Comparison of ENCODE assay signal across 23 cellular contexts in the genomic region with DNA sequence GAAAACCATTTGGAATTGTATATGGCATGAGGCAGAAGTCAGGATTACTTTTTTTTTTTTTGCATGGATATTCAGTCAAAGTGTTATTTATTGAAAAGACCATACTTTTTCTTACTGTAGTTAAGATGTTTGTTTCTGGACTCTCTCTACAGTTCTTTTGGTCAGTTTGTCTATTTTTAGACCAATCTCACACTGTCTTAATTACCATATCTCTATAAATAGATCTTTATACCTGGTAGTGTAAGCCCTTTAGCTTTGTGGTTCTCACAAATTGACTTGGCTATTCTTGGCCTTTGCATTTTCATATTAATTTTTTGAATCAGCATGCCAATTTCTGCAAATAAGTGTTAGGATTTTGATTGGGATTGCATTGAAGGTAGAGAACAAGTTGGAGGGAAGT.
"Had no signal": no experiment of that assay in that cellular context is flagged by ENCODE, and none has a peak within 500 bp of the region (broad histone marks: within the 10 kb centered on the region; RNA-seq: fewer than 3 reads in every experiment).

No MANE protein-coding gene starts in this region.

- H3K4me3 ChIP-seq: coronary artery, esophagus squamous epithelium, gastrocnemius medialis, heart right ventricle, left ventricle myocardium inferior, lower lobe of right lung, mucosa of descending colon had no signal

- H3K36me3 ChIP-seq: esophagus squamous epithelium, gastrocnemius medialis, heart right ventricle, left ventricle myocardium inferior, lower lobe of right lung had no signal

- H3K27me3 ChIP-seq: esophagus squamous epithelium, gastrocnemius medialis, heart right ventricle had no signal

- H3K4me1 ChIP-seq: esophagus squamous epithelium, lower lobe of right lung had no signal

- H3K27ac ChIP-seq: coronary artery, epithelial cell of prostate, esophagus squamous epithelium, gastrocnemius medialis, heart right ventricle, left ventricle myocardium inferior, lower lobe of right lung had no signal

- DNase-seq: effector CD8-positive, alpha-beta T cell; effector memory CD8-positive, alpha-beta T cell; endodermal cell; erythroblast; esophagus squamous epithelium; foreskin melanocyte; gastrocnemius medialis; glutamatergic neuron; head of caudate nucleus; heart right ventricle; hippocampal formation; kidney; kidney glomerular epithelial cell; left colon; left ventricle myocardium inferior; lower lobe of right lung; mesenchymal stem cell; mucosa of descending colon; naive thymus-derived CD4-positive, alpha-beta T cell had no signal

- ATAC-seq: effector memory CD8-positive, alpha-beta T cell; esophagus mucosa; gastrocnemius medialis; left colon; left lobe of liver; lower lobe of right lung; mucosa of descending colon; naive thymus-derived CD4-positive, alpha-beta T cell had no signal

- H3K9me3 ChIP-seq: esophagus squamous epithelium, gastrocnemius medialis, heart right ventricle, lower lobe of right lung, mucosa of descending colon had no signal
